ENCODE assay signal across 26 cellular contexts in genomic region chr3:101261506-101261905, GRCh38. TPM values are rescaled to one million over a fixed set of nuclear protein-coding genes. Genes with fewer than 3 reads are reported as not detected.
DNase-seq lines count a peak whose midpoint lies in the region; ATAC-seq and TF ChIP-seq lines count a peak whose summit lies in the region.
"Had no signal": no experiment of that assay in that cellular context is flagged by ENCODE, and none has a peak within 500 bp of the region (broad histone marks: within the 10 kb centered on the region; RNA-seq: fewer than 3 reads in every experiment).

No MANE protein-coding gene starts in this region.

- no peaks in the 10 kb centered on the region for H3K4me1 ChIP-seq in fibroblast of lung (ENCODE audit: control insufficient read depth, extremely low read depth, insufficient read depth, low read length)
- peaks cover 11% of the 10 kb centered on the region for H3K4me1 ChIP-seq in osteoblast (ENCODE audit: insufficient read depth, low read length)
- H3K4me1 ChIP-seq: Peyer's patch, vagina had no signal

- no peaks in the 10 kb centered on the region for H3K27me3 ChIP-seq in fibroblast of lung (ENCODE audit: control insufficient read depth, insufficient read depth, low read length)
- H3K27me3 ChIP-seq in osteoblast (ENCODE audit: insufficient read depth, low read length), result no peaks in the 10 kb centered on the region
- H3K27me3 ChIP-seq: heart right ventricle, Peyer's patch, vagina had no signal

- H3K9me3 ChIP-seq in fibroblast of lung (ENCODE audit: control insufficient read depth, insufficient read depth, low read depth, low read length), result no peaks in the 10 kb centered on the region
- H3K9me3 ChIP-seq in osteoblast (ENCODE audit: low read depth, low read length), result no peaks in the 10 kb centered on the region
- H3K9me3 ChIP-seq: Peyer's patch, vagina had no signal

- H3K4me3 ChIP-seq in AG10803 (ENCODE audit: low read length), result no peak overlapping the region
- no peak overlapping the region for H3K4me3 ChIP-seq in fibroblast of lung (replicated peaks in 1 of 4; ENCODE audit: control extremely low read depth in 1 of 4, insufficient read depth in 1 of 4, low read depth in 3 of 4, low read length in 4 of 4)
- H3K4me3 ChIP-seq in osteoblast (ENCODE audit: insufficient read depth, low read length), result no peak overlapping the region
- H3K4me3 ChIP-seq: heart right ventricle, left ventricle myocardium inferior, Peyer's patch, vagina had no signal

- no peaks in the 10 kb centered on the region for H3K36me3 ChIP-seq in fibroblast of lung (ENCODE audit: control insufficient read depth, insufficient read depth, low read length)
- no peaks in the 10 kb centered on the region for H3K36me3 ChIP-seq in osteoblast (ENCODE audit: insufficient read depth, low read length)
- H3K36me3 ChIP-seq: heart right ventricle, left ventricle myocardium inferior, Peyer's patch, vagina had no signal

- TF ChIP-seq CTCF in AG10803 (conservative IDR thresholded peaks at IDR 0.05; ENCODE audit: low read length) (no peak), fibroblast of lung (conservative IDR thresholded peaks at IDR 0.05 in 1 of 2, IDR thresholded peaks at IDR 0.05 in 1 of 2; ENCODE audit: low read depth in 1 of 2, low read length in 2 of 2) (no peak), osteoblast (IDR thresholded peaks at IDR 0.05; ENCODE audit: extremely low read depth, low read depth, low read length) (no peak)

- no peak overlapping the region for H3K27ac ChIP-seq in fibroblast of lung (ENCODE audit: insufficient read depth, low read length)
- no peak overlapping the region for H3K27ac ChIP-seq in osteoblast (ENCODE audit: low read depth, low read length)
- H3K27ac ChIP-seq: heart right ventricle, left ventricle myocardium inferior, Peyer's patch, vagina had no signal

- DNase-seq in AG10803 (ENCODE audit: low read depth), result peak; percentile 46
- DNase-seq in LHCN-M2 (ENCODE audit: low read depth), result peak; percentile 39
- DNase-seq in fibroblast of lung (ENCODE audit: low read depth in 2 of 2), result peak; percentile 22 to 73
- DNase-seq in osteoblast (ENCODE audit: insufficient read length, low spot score, missing footprints), result no peak
- DNase-seq in erythroblast (lab: John Stamatoyannopoulos, UW), result no peak
- DNase-seq in HEK293T (ENCODE audit: extremely low spot score), result no peak
- DNase-seq: activated CD4-positive, alpha-beta T cell treated with anti-CD3 and anti-CD28 coated beads for 48 hours; activated naive CD4-positive, alpha-beta T cell treated with anti-CD3 and anti-CD28 coated beads, Interleukin-2, amount 10 ng/mL, durations not matched to agents 7 days and 5 days; activated T-cell treated with anti-CD3 and anti-CD28 coated beads, Interleukin-2, amount 50 U/mL, for 48 hours; CD8-positive, alpha-beta memory T cell; DMS153; effector memory CD4-positive, alpha-beta T cell; heart right ventricle; immature natural killer cell; left ventricle myocardium inferior; NCI-H1105 treated with DMSO at 0.1 percent for 48 hours; NCI-H2081 treated with DMSO at 0.1 percent for 48 hours; NCI-H446; NK-92 treated with Interleukin-12 subunit alpha and Interleukin-12 subunit beta, amount 100 ng/mL, for 24 hours; Peyer's patch; substantia nigra; T-helper 2 cell had no signal

- no peak overlapping the region for H3K9ac ChIP-seq in fibroblast of lung (ENCODE audit: insufficient read depth, low read length)

- POLR2A ChIA-PET in HEK293T (lab: Yijun Ruan, JAX), result no interaction called here

- no peaks in the 10 kb centered on the region for H4K20me1 ChIP-seq in fibroblast of lung (ENCODE audit: control insufficient read depth, extremely low read depth, insufficient read depth, low read length)
- H4K20me1 ChIP-seq in osteoblast (ENCODE audit: insufficient read depth, low read length), result peaks cover 2% of the 10 kb centered on the region

- no peak for ATAC-seq in HG02970 (IDR thresholded peaks at IDR 0.05; ENCODE audit: low FRiP score, unreplicated experiment)
- no peak for ATAC-seq in GM21526 (IDR thresholded peaks at IDR 0.05; ENCODE audit: low FRiP score, unreplicated experiment)
- ATAC-seq: esophagus mucosa had no signal

- CTCF ChIA-PET in HEK293T (lab: Yijun Ruan, JAX), result no interaction called here

- H2AFZ ChIP-seq in fibroblast of lung (ENCODE audit: low read length) (no peak overlapping the region), osteoblast (ENCODE audit: low read length) (no peak overlapping the region)

- H3K79me2 ChIP-seq in fibroblast of lung (ENCODE audit: control insufficient read depth, insufficient read depth, low read length), result no peaks in the 10 kb centered on the region
- H3K79me2 ChIP-seq in osteoblast (ENCODE audit: insufficient read depth, low read length), result no peaks in the 10 kb centered on the region

- TF ChIP-seq POLR2A in erythroblast (IDR thresholded peaks at IDR 0.05; ENCODE audit: low read length), result no peak

- H3K4me2 ChIP-seq in fibroblast of lung (ENCODE audit: extremely low read depth, insufficient read depth, low read length) (no peak overlapping the region), osteoblast (ENCODE audit: insufficient read depth, low read length) (peak overlapping the region; percentile 2)

TF ChIP-seq in HEK293T, 16 proteins besides CTCF, POLR2A, EP300 and RAD21:
- TF ChIP-seq FOXM1 (IDR thresholded peaks at IDR 0.05; ENCODE audit: borderline replicate concordance) (no peak), CTBP1 (IDR thresholded peaks at IDR 0.05; ENCODE audit: borderline replicate concordance) (no peak), SUZ12 (IDR thresholded peaks at IDR 0.05) (no peak), L3MBTL2 (conservative IDR thresholded peaks at IDR 0.05) (no peak)

RNA-seq across cellular contexts. Expression of gene IMPG2, which starts 58.9 kb away (rescaled TPM):
- 0.19 and 0.23 TPM in 2 replicates for total RNA-seq in LHCN-M2 (2014; rRNA removed)
- 0.06 TPM for polyA plus RNA-seq in LHCN-M2 (2012)
- 0.33 and 0.51 TPM in 2 replicates for total RNA-seq in fibroblast of lung
- polyA plus RNA-seq in fibroblast of lung, result 0.11 TPM in 2 replicates
- polyA plus RNA-seq in fibroblast of lung (2012), result 0.05 TPM in 2 replicates
- 0.20 TPM in 1 of 2 replicates, not detected in the other for polyA minus RNA-seq in fibroblast of lung (ENCODE audit: low replicate concordance)
- total RNA-seq in osteoblast, result 0.29 and 0.36 TPM in 2 replicates
- polyA plus RNA-seq: CD8-positive, alpha-beta memory T cell had no signal

Comparison
In these comparisons a context has a peak if more than half of its experiments do, and no peak if none do; other contexts are left out.
1. DNase-seq: peak in AG10803 (single experiment), LHCN-M2 (single experiment) and fibroblast of lung (2 of 2); none in osteoblast (single experiment), erythroblast (0 of 2) and HEK293T (single experiment).